In genomic region chr1:28157901-28158300, GRCh38 we compare ENCODE assay signal across 26 cellular contexts. TPM values are rescaled to one million over a fixed set of nuclear protein-coding genes. Genes with fewer than 3 reads are reported as not detected.
DNase-seq lines count a peak whose midpoint lies in the region; ATAC-seq and TF ChIP-seq lines count a peak whose summit lies in the region.
"Had no signal": no experiment of that assay in that cellular context is flagged by ENCODE, and none has a peak within 500 bp of the region (broad histone marks: within the 10 kb centered on the region; RNA-seq: fewer than 3 reads in every experiment).

No MANE protein-coding gene starts in this region.

- H3K4me1 Mint-ChIP-seq in MCF 10A (ENCODE audit: insufficient read depth, unreplicated experiment) (peaks cover 16% of the 10 kb centered on the region), WTC11 (peaks cover under 1% of the 10 kb centered on the region; the same call in 1 of the 2 replicates)

- no peak overlapping the region for H3K4me3 Mint-ChIP-seq in MCF 10A (ENCODE audit: unreplicated experiment)
- no peak overlapping the region for H3K4me3 Mint-ChIP-seq in WTC11
- H3K4me3 Mint-ChIP-seq: CD4-positive, CD25-positive, alpha-beta regulatory T cell had no signal

- H3K27me3 Mint-ChIP-seq in MCF 10A (ENCODE audit: insufficient read depth, unreplicated experiment) = no peaks in the 10 kb centered on the region
- H3K27me3 Mint-ChIP-seq in WTC11 (ENCODE audit: low read depth) = no peaks in the 10 kb centered on the region

- CTCF ChIA-PET in mammary epithelial cell (lab: Charles Lee; ENCODE audit: low non-redundant PET) (no interaction called here), MCF 10A (lab: Yijun Ruan, JAX) (interaction anchor here (0.6 kb wide), 1 partner anchor 46 kb away, joined by 3 read pairs; no protein-coding TSS in a partner anchor), WTC11 (lab: Charles Lee) (no interaction called here)

- no peaks in the 10 kb centered on the region for H3K36me3 Mint-ChIP-seq in MCF 10A (ENCODE audit: insufficient read depth, unreplicated experiment)
- H3K36me3 Mint-ChIP-seq in WTC11 = no peaks in the 10 kb centered on the region

- ATAC-seq in WTC11 (no peak), lower lobe of right lung (no peak)
- ATAC-seq: Panc1 had no signal

- POLR2A ChIA-PET in MCF 10A (lab: Yijun Ruan, JAX) (interaction anchor here (0.8 kb wide), 1 partner anchor 29 kb away, joined by 3 read pairs; no protein-coding TSS in a partner anchor), WTC11 (lab: Charles Lee) (interaction anchor here (0.7 kb wide), 1 partner anchor 932 kb away, joined by 3 read pairs; no protein-coding TSS in a partner anchor)

- no peaks in the 10 kb centered on the region for H3K79me2 ChIP-seq in mammary epithelial cell (ENCODE audit: insufficient read depth, low read length)

- no peaks in the 10 kb centered on the region for H3K9me3 ChIP-seq in mammary epithelial cell (replicated peaks; ENCODE audit: insufficient read depth, low read length)
- H3K9me3 ChIP-seq in lower lobe of right lung = no peaks in the 10 kb centered on the region

- H4K20me1 ChIP-seq in mammary epithelial cell (ENCODE audit: insufficient read depth, low read length) = no peaks in the 10 kb centered on the region

- intact Hi-C loops in mammary epithelial cell (cut with micrococcal nuclease) (no loop called here), MCF 10A (cut with micrococcal nuclease) (no loop called here), lower lobe of right lung (cut with DNase I) (no loop called here)

- no peak overlapping the region for H3K9ac ChIP-seq in mammary epithelial cell (ENCODE audit: insufficient read depth, low read length)

- peaks cover 11% of the 10 kb centered on the region for H3K4me1 ChIP-seq in mammary epithelial cell (ENCODE audit: insufficient read depth, low read length)
- H3K4me1 ChIP-seq in lower lobe of right lung = peaks cover 68% of the 10 kb centered on the region

- H3K27me3 ChIP-seq in mammary epithelial cell (ENCODE audit: insufficient read depth, low read length) (no peaks in the 10 kb centered on the region), lower lobe of right lung (ENCODE audit: low read depth) (no peaks in the 10 kb centered on the region)

- no peak for TF ChIP-seq CTCF in mammary epithelial cell (conservative IDR thresholded peaks at IDR 0.05 in 1 of 2, IDR thresholded peaks at IDR 0.05 in 1 of 2; ENCODE audit: extremely low read depth in 1 of 2, insufficient read depth in 1 of 2, low read depth in 1 of 2, low read length in 2 of 2)
- no peak for TF ChIP-seq CTCF in MCF 10A (IDR thresholded peaks at IDR 0.05; ENCODE audit: unreplicated experiment)
- TF ChIP-seq CTCF in WTC11 (IDR thresholded peaks at IDR 0.05) = no peak
- TF ChIP-seq CTCF in lower lobe of right lung (IDR thresholded peaks at IDR 0.05) = no peak

- in situ Hi-C loops in mammary epithelial cell (cut with MboI; ENCODE audit: low sequenced_read_pairs in 2 of 2) = no loop called here

- 72% methylated on average over 5 of the region's 9 CpGs for WGBS in mammary epithelial cell (ENCODE audit: low coverage, missing lambda C conversion rate)

- BruUV-seq in mammary epithelial cell (replicated peaks; lab: Mats Ljungman, UMichigan) (no TSS peak), MCF 10A (replicated peaks; lab: Mats Ljungman, UMichigan) (no TSS peak)

- DNase-seq in mammary epithelial cell (peak; percentile 57), MCF 10A (ENCODE audit: unreplicated experiment) (no peak), WTC11 (ENCODE audit: low spot score) (no peak), left kidney (ENCODE audit: low read depth, low spot score) (peak; percentile 46), hippocampal formation (lab: John Stamatoyannopoulos, UW) (no peak), lower lobe of right lung (no peak), hypothalamus (lab: John Stamatoyannopoulos, UW) (no peak)
- DNase-seq in stimulated activated CD4-positive, alpha-beta T cell treated with anti-CD3 and anti-CD28 coated beads, Interleukin-2, amount 100 ng/mL, for 48 hours = no peak
- DNase-seq: 8988T; ACHN; CD4-positive, CD25-positive, alpha-beta regulatory T cell; DMS153; DND-41; MM.1S; NCI-H1092; NCI-H1417 treated with DMSO at 0.1 percent for 48 hours; NCI-H1694 treated with DMSO at 0.1 percent for 48 hours; NCI-H2081 treated with DMSO at 0.1 percent for 48 hours; NCI-H2171; NCI-H226; NCI-H510A; NCI-H69; SHP77 treated with DMSO at 0.1 percent for 48 hours had no signal

- no peak overlapping the region for H2AFZ ChIP-seq in mammary epithelial cell (ENCODE audit: low read depth, low read length)

- H3K9me3 Mint-ChIP-seq in MCF 10A (ENCODE audit: unreplicated experiment) (no peaks in the 10 kb centered on the region), WTC11 (no peaks in the 10 kb centered on the region)

- no peaks in the 10 kb centered on the region for H3K36me3 ChIP-seq in mammary epithelial cell (ENCODE audit: insufficient read depth, low read length)
- no peaks in the 10 kb centered on the region for H3K36me3 ChIP-seq in lower lobe of right lung

- dilution Hi-C loops in mammary epithelial cell (cut with HindIII; ENCODE audit: low sequenced_read_pairs) = no loop called here

- no peak overlapping the region for H3K27ac Mint-ChIP-seq in MCF 10A (ENCODE audit: low read depth, unreplicated experiment)
- H3K27ac Mint-ChIP-seq in WTC11 = peak overlapping the region; percentile 70

- H3K27ac ChIP-seq in mammary epithelial cell (ENCODE audit: insufficient read depth, low read depth, low read length) (no peak overlapping the region), lower lobe of right lung (no peak overlapping the region)
- H3K27ac ChIP-seq: SK-N-MC had no signal

- H3K4me2 ChIP-seq in mammary epithelial cell (ENCODE audit: insufficient read depth, low read depth, low read length) = no peak overlapping the region

- H3K4me3 ChIP-seq in mammary epithelial cell (replicated peaks in 1 of 3; ENCODE audit: insufficient read depth in 1 of 3, low read depth in 2 of 3, low read length in 3 of 3) (no peak overlapping the region), lower lobe of right lung (no peak overlapping the region)
- H3K4me3 ChIP-seq: SK-N-MC had no signal

TF ChIP-seq in WTC11, 78 proteins besides CTCF, POLR2A, EP300 and RAD21:
- TF ChIP-seq MYBL2 (CRISPR knock-in tag; IDR thresholded peaks at IDR 0.05) (no peak), ZNF263 (CRISPR knock-in tag; IDR thresholded peaks at IDR 0.05; ENCODE audit: low read depth) (no peak), CDX4 (CRISPR knock-in tag; IDR thresholded peaks at IDR 0.05; ENCODE audit: borderline replicate concordance) (no peak), ESRRA (CRISPR knock-in tag; IDR thresholded peaks at IDR 0.05; ENCODE audit: borderline replicate concordance) (no peak)

RNA-seq across cellular contexts. Expression of gene PTAFR, which starts 18.6 kb away (rescaled TPM):
- total RNA-seq in mammary epithelial cell = 10 to 100 TPM in 1 of 2 donors, 1 to 10 TPM in 1; 1.8 to 10.9 TPM
- polyA plus RNA-seq in mammary epithelial cell = 38.1 TPM
- 25.8 TPM for polyA minus RNA-seq in mammary epithelial cell
- total RNA-seq in MCF 10A (2022) = 1.6 and 1.8 TPM in 2 replicates
- 1.8 to 2.6 TPM (median 1.9 TPM) in 3 replicates for total RNA-seq in WTC11 (2021)
- 52.8 TPM for total RNA-seq in lower lobe of right lung
- total RNA-seq: LHCN-M2 had no signal

Comparison
In these comparisons a context has a peak if more than half of its experiments do, and no peak if none do; other contexts are left out.
1. DNase-seq: peak in mammary epithelial cell (single experiment) and left kidney (single experiment); none in MCF 10A (single experiment), WTC11 (single experiment), hippocampal formation (0 of 2), lower lobe of right lung (single experiment), hypothalamus (0 of 51) and stimulated activated CD4-positive, alpha-beta T cell treated with anti-CD3 and anti-CD28 coated beads, Interleukin-2, amount 100 ng/mL, for 48 hours (0 of 2).